16 cellular contexts compared by ENCODE assay signal in genomic region chr14:93957751-93958566, GRCh38. TPM values are rescaled to one million over a fixed set of nuclear protein-coding genes. Genes with fewer than 3 reads are reported as not detected.
A peak's percentile ranks its signal among the peaks of the same experiment; 100 is the strongest.
DNase-seq lines count a peak whose midpoint lies in the region; ATAC-seq and TF ChIP-seq lines count a peak whose summit lies in the region.
"Had no signal": no experiment of that assay in that cellular context is flagged by ENCODE, and none has a peak within 500 bp of the region (broad histone marks: within the 10 kb centered on the region; RNA-seq: fewer than 3 reads in every experiment).

No MANE protein-coding gene starts in this region.

- 94% methylated on average over 16 of the region's 16 CpGs for WGBS in smooth muscle cell (ENCODE audit: low lambda C conversion rate)

- no peaks in the 10 kb centered on the region for H3K36me3 ChIP-seq in effector memory CD4-positive, alpha-beta T cell (ENCODE audit: control insufficient read depth, insufficient read depth, low read length)
- no peaks in the 10 kb centered on the region for H3K36me3 ChIP-seq in smooth muscle cell (ENCODE audit: low read depth)
- H3K36me3 ChIP-seq: ovary had no signal

- H3K4me3 ChIP-seq in NB4 (ENCODE audit: low read depth, low read length) (no peak overlapping the region), smooth muscle cell (no peak overlapping the region)
- no peak overlapping the region for H3K4me3 ChIP-seq in effector memory CD4-positive, alpha-beta T cell (ENCODE audit: insufficient read depth, low read depth, low read length, poor library complexity, severe bottlenecking)
- H3K4me3 ChIP-seq: ovary had no signal

- TF ChIP-seq CTCF in NB4 (IDR thresholded peaks at IDR 0.05; ENCODE audit: low read depth, low read length) (no peak), smooth muscle cell (IDR thresholded peaks at IDR 0.05; ENCODE audit: borderline replicate concordance, insufficient read depth, poor library complexity, severe bottlenecking) (no peak)

- no peaks in the 10 kb centered on the region for H3K9me3 ChIP-seq in effector memory CD4-positive, alpha-beta T cell (ENCODE audit: control insufficient read depth, low read length)
- no peaks in the 10 kb centered on the region for H3K9me3 ChIP-seq in smooth muscle cell (replicated peaks; ENCODE audit: low read depth)
- H3K9me3 ChIP-seq: ovary had no signal

- H3K79me2 ChIP-seq in smooth muscle cell (ENCODE audit: low read depth): no peaks in the 10 kb centered on the region

- no peaks in the 10 kb centered on the region for H4K20me1 ChIP-seq in smooth muscle cell (ENCODE audit: low read depth)

- H3K9ac ChIP-seq in smooth muscle cell (ENCODE audit: low read depth): peak overlapping the region; percentile 55

- H3K4me2 ChIP-seq in smooth muscle cell: no peak overlapping the region

- H3K4me1 Mint-ChIP-seq in T-helper 2 cell treated with Interferon-gamma antibody and Interleukin-4, amounts not matched to agents 5 μg/mL and 100 μg/mL, for 36 hours (ENCODE audit: low read depth): peaks cover 91% of the 10 kb centered on the region

- H3K27ac Mint-ChIP-seq in T-helper 2 cell treated with Interferon-gamma antibody and Interleukin-4, amounts not matched to agents 5 μg/mL and 100 μg/mL, for 36 hours: peak overlapping the region; percentile 99

- no peak overlapping the region for H2AFZ ChIP-seq in smooth muscle cell (ENCODE audit: low read depth)

- no peaks in the 10 kb centered on the region for H3K27me3 ChIP-seq in effector memory CD4-positive, alpha-beta T cell (replicated peaks; ENCODE audit: control insufficient read depth, insufficient read depth, low read length, poor library complexity, severe bottlenecking)
- no peaks in the 10 kb centered on the region for H3K27me3 ChIP-seq in smooth muscle cell (ENCODE audit: low read depth)
- H3K27me3 ChIP-seq: ovary had no signal

- peaks cover 6% of the 10 kb centered on the region for H3F3A ChIP-seq in smooth muscle cell (ENCODE audit: low read depth)

- TF ChIP-seq POLR2A in NB4 (IDR thresholded peaks at IDR 0.05; ENCODE audit: extremely low read depth, insufficient read length): no peak

- H3K9me3 Mint-ChIP-seq in T-helper 2 cell treated with Interferon-gamma antibody and Interleukin-4, amounts not matched to agents 5 μg/mL and 100 μg/mL, for 36 hours: no peaks in the 10 kb centered on the region

- DNase-seq in T-helper 2 cell treated with Interferon-gamma antibody and Interleukin-4, amounts not matched to agents 5 μg/mL and 100 μg/mL, for 36 hours (ENCODE audit: low spot score): no peak
- DNase-seq in T-helper 2 cell (no peak), NB4 (ENCODE audit: low read depth) (peak; percentile 44), smooth muscle cell (lab: John Stamatoyannopoulos, UW; ENCODE audit: unreplicated experiment) (no peak), COLO829 (ENCODE audit: low spot score) (no peak), A172 (ENCODE audit: low spot score) (no peak)
- DNase-seq in effector memory CD4-positive, alpha-beta T cell: no peak
- DNase-seq: head of caudate nucleus, MV-4-11, NCI-H524 treated with DMSO at 0.1 percent for 48 hours, ovary, SHP77 treated with DMSO at 0.1 percent for 48 hours had no signal

- no peaks in the 10 kb centered on the region for H3K27me3 Mint-ChIP-seq in T-helper 2 cell treated with Interferon-gamma antibody and Interleukin-4, amounts not matched to agents 5 μg/mL and 100 μg/mL, for 36 hours (ENCODE audit: low read depth)

- peaks cover 94% of the 10 kb centered on the region for H3K4me1 ChIP-seq in effector memory CD4-positive, alpha-beta T cell (ENCODE audit: control insufficient read depth, insufficient read depth, low read length, poor library complexity, severe bottlenecking)
- H3K4me1 ChIP-seq in smooth muscle cell (ENCODE audit: low read depth): peaks cover 3% of the 10 kb centered on the region

- peak overlapping the region; percentile 88 for H3K4me3 Mint-ChIP-seq in T-helper 2 cell treated with Interferon-gamma antibody and Interleukin-4, amounts not matched to agents 5 μg/mL and 100 μg/mL, for 36 hours

- peaks cover 65% of the 10 kb centered on the region for H3K36me3 Mint-ChIP-seq in T-helper 2 cell treated with Interferon-gamma antibody and Interleukin-4, amounts not matched to agents 5 μg/mL and 100 μg/mL, for 36 hours (ENCODE audit: low read depth)

- peak overlapping the region; percentile 66 for H3K27ac ChIP-seq in effector memory CD4-positive, alpha-beta T cell (ENCODE audit: insufficient read depth, low read length, poor library complexity, severe bottlenecking)
- no peak overlapping the region for H3K27ac ChIP-seq in smooth muscle cell (ENCODE audit: low read depth)
- H3K27ac ChIP-seq: ovary had no signal

- no peak for ATAC-seq in HG03097 (IDR thresholded peaks at IDR 0.05; ENCODE audit: low FRiP score, unreplicated experiment)

RNA-seq across cellular contexts. Expression of gene ASB2, which starts 18.4 kb away (rescaled TPM):
- 0.99 and 6.5 TPM in 2 replicates for total RNA-seq in smooth muscle cell
- 0.30 TPM in 1 of 2 replicates, not detected in the other for polyA plus RNA-seq in smooth muscle cell
- total RNA-seq in A172 (2014; rRNA removed; shearing (Covaris generic)): not detected in 2 replicates
- total RNA-seq: A673 had no signal

RNA-seq across cellular contexts. Expression of gene FAM181A, which starts 30.8 kb away (rescaled TPM):
- total RNA-seq in smooth muscle cell: not detected in 2 replicates
- not detected in 2 replicates for polyA plus RNA-seq in smooth muscle cell
- not detected in 2 replicates for total RNA-seq in A172 (2014; rRNA removed; shearing (Covaris generic))
- total RNA-seq: A673, liver, subcutaneous adipose tissue had no signal
- polyA plus RNA-seq: liver, ovary had no signal

RNA-seq across cellular contexts. Expression of gene CCDC197, which starts 39.1 kb away (rescaled TPM):
- not detected in 2 replicates for total RNA-seq in smooth muscle cell
- polyA plus RNA-seq in smooth muscle cell: not detected in 2 replicates
- total RNA-seq in A172 (2014; rRNA removed; shearing (Covaris generic)): not detected in 2 replicates
- total RNA-seq: A673, liver, ovary, subcutaneous adipose tissue had no signal
- polyA plus RNA-seq: liver, ovary had no signal
